In genomic region chr10:22615819-22616499, GRCh38 we compare ENCODE assay signal across 1 cellular context.
A peak's percentile ranks its signal among the peaks of the same experiment; 100 is the strongest.
TF ChIP-seq lines count a peak whose summit lies in the region.

No MANE protein-coding gene starts in this region.

TF ChIP-seq in HEK293, 187 proteins besides CTCF, POLR2A, EP300 and RAD21 (continued from another document and continues in another):
- TF ChIP-seq ZNF341 (tag by site-specific recombination; IDR thresholded peaks at IDR 0.05; ENCODE audit: low read depth) (peak; percentile 37; the same call in 1 of the 2 replicates), ZNF239 (tag by site-specific recombination; IDR thresholded peaks at IDR 0.05) (no peak), ZNF157 (tag by site-specific recombination; IDR thresholded peaks at IDR 0.05) (no peak), ZNF416 (tag by site-specific recombination; IDR thresholded peaks at IDR 0.05) (no peak), ZNF830 (tag by site-specific recombination; IDR thresholded peaks at IDR 0.05; ENCODE audit: low read depth) (no peak), WT1 (tag by site-specific recombination; IDR thresholded peaks at IDR 0.05) (peak; percentile 32; the same call in 1 of the 2 replicates), ZNF404 (tag by site-specific recombination; IDR thresholded peaks at IDR 0.05) (no peak), ZNF600 (tag by site-specific recombination; IDR thresholded peaks at IDR 0.05) (peak; percentile 64; the same call in 1 of the 2 replicates), ZNF324 (tag by site-specific recombination; IDR thresholded peaks at IDR 0.05) (0 out of 2 replicates have a peak, but pooled peaks have one; percentile 38), KLF1 (tag by site-specific recombination; IDR thresholded peaks at IDR 0.05) (no peak), ZNF10 (tag by site-specific recombination; IDR thresholded peaks at IDR 0.05) (no peak), ZBTB48 (tag by site-specific recombination; IDR thresholded peaks at IDR 0.05) (peak; percentile 62), ZEB2 (tag by site-specific recombination; IDR thresholded peaks at IDR 0.05) (no peak), ZNF366 (tag by site-specific recombination; conservative IDR thresholded peaks at IDR 0.05) (no peak), ZXDB (tag by site-specific recombination; IDR thresholded peaks at IDR 0.05) (peak; percentile 52), ZNF350 (tag by site-specific recombination; IDR thresholded peaks at IDR 0.05) (no peak), GLIS1 (tag by site-specific recombination; IDR thresholded peaks at IDR 0.05) (peak; percentile 78), ZNF211 (tag by site-specific recombination; IDR thresholded peaks at IDR 0.05; ENCODE audit: low read depth) (no peak), ZNF112 (tag by site-specific recombination; IDR thresholded peaks at IDR 0.05) (no peak), ZNF133 (tag by site-specific recombination; IDR thresholded peaks at IDR 0.05) (no peak), ZNF664 (tag by site-specific recombination; IDR thresholded peaks at IDR 0.05) (no peak), SP7 (tag by site-specific recombination; IDR thresholded peaks at IDR 0.05) (peak; percentile 67; the same call in 1 of the 2 replicates), ZFHX2 (tag by site-specific recombination; conservative IDR thresholded peaks at IDR 0.05) (no peak), ZBTB20 (tag by site-specific recombination; IDR thresholded peaks at IDR 0.05) (0 out of 2 replicates have a peak, but pooled peaks have one; percentile 50), IKZF3 (tag by site-specific recombination; IDR thresholded peaks at IDR 0.05) (no peak), ZNF2 (tag by site-specific recombination; IDR thresholded peaks at IDR 0.05) (0 out of 2 replicates have a peak, but pooled peaks have one; percentile 40), ZNF530 (tag by site-specific recombination; IDR thresholded peaks at IDR 0.05; ENCODE audit: low read depth) (no peak), ZNF654 (tag by site-specific recombination; IDR thresholded peaks at IDR 0.05; ENCODE audit: low read depth) (no peak), ZNF639 (tag by site-specific recombination; IDR thresholded peaks at IDR 0.05) (0 out of 2 replicates have a peak, but pooled peaks have one; percentile 36), ZFP37 (tag by site-specific recombination; IDR thresholded peaks at IDR 0.05) (no peak), ZNF488 (tag by site-specific recombination; IDR thresholded peaks at IDR 0.05) (no peak), SP2 (tag by site-specific recombination; IDR thresholded peaks at IDR 0.05) (no peak), ZNF155 (tag by site-specific recombination; IDR thresholded peaks at IDR 0.05) (no peak), GFI1B (tag by site-specific recombination; IDR thresholded peaks at IDR 0.05) (no peak), ZNF391 (tag by site-specific recombination; IDR thresholded peaks at IDR 0.05; ENCODE audit: borderline replicate concordance, low read depth) (no peak), FEZF1 (tag by site-specific recombination; IDR thresholded peaks at IDR 0.05) (no peak; the same call in 1 of the 2 replicates), ZNF280D (tag by site-specific recombination; IDR thresholded peaks at IDR 0.05) (no peak), ZNF658 (tag by site-specific recombination; IDR thresholded peaks at IDR 0.05) (no peak), ZNF175 (tag by site-specific recombination; IDR thresholded peaks at IDR 0.05) (no peak), HOXD13 (CRISPR knock-in tag; IDR thresholded peaks at IDR 0.05; ENCODE audit: borderline replicate concordance) (no peak), ZNF24 (tag by site-specific recombination; IDR thresholded peaks at IDR 0.05) (peak; percentile 20; the same call in 1 of the 2 replicates), ZNF629 (tag by site-specific recombination; IDR thresholded peaks at IDR 0.05) (peak; percentile 41; the same call in 1 of the 2 replicates), ZNF518A (tag by site-specific recombination; conservative IDR thresholded peaks at IDR 0.05; ENCODE audit: low read depth) (peak; percentile 58), ZNF785 (tag by site-specific recombination; IDR thresholded peaks at IDR 0.05) (no peak), ZNF580 (tag by site-specific recombination; IDR thresholded peaks at IDR 0.05) (peak; percentile 97), ZBTB21 (tag by site-specific recombination; IDR thresholded peaks at IDR 0.05) (no peak), ZNF449 (tag by site-specific recombination; IDR thresholded peaks at IDR 0.05) (no peak)
- TF ChIP-seq, protein P1, sequence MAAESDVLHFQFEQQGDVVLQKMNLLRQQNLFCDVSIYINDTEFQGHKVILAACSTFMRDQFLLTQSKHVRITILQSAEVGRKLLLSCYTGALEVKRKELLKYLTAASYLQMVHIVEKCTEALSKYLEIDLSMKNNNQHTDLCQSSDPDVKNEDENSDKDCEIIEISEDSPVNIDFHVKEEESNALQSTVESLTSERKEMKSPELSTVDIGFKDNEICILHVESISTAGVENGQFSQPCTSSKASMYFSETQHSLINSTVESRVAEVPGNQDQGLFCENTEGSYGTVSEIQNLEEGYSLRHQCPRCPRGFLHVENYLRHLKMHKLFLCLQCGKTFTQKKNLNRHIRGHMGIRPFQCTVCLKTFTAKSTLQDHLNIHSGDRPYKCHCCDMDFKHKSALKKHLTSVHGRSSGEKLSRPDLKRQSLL (tag by site-specific recombination; IDR thresholded peaks at IDR 0.05): no peak
- TF ChIP-seq, protein P2, sequence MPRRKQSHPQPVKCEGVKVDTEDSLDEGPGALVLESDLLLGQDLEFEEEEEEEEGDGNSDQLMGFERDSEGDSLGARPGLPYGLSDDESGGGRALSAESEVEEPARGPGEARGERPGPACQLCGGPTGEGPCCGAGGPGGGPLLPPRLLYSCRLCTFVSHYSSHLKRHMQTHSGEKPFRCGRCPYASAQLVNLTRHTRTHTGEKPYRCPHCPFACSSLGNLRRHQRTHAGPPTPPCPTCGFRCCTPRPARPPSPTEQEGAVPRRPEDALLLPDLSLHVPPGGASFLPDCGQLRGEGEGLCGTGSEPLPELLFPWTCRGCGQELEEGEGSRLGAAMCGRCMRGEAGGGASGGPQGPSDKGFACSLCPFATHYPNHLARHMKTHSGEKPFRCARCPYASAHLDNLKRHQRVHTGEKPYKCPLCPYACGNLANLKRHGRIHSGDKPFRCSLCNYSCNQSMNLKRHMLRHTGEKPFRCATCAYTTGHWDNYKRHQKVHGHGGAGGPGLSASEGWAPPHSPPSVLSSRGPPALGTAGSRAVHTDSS (tag by site-specific recombination; IDR thresholded peaks at IDR 0.05): no peak
- TF ChIP-seq, protein P3, sequence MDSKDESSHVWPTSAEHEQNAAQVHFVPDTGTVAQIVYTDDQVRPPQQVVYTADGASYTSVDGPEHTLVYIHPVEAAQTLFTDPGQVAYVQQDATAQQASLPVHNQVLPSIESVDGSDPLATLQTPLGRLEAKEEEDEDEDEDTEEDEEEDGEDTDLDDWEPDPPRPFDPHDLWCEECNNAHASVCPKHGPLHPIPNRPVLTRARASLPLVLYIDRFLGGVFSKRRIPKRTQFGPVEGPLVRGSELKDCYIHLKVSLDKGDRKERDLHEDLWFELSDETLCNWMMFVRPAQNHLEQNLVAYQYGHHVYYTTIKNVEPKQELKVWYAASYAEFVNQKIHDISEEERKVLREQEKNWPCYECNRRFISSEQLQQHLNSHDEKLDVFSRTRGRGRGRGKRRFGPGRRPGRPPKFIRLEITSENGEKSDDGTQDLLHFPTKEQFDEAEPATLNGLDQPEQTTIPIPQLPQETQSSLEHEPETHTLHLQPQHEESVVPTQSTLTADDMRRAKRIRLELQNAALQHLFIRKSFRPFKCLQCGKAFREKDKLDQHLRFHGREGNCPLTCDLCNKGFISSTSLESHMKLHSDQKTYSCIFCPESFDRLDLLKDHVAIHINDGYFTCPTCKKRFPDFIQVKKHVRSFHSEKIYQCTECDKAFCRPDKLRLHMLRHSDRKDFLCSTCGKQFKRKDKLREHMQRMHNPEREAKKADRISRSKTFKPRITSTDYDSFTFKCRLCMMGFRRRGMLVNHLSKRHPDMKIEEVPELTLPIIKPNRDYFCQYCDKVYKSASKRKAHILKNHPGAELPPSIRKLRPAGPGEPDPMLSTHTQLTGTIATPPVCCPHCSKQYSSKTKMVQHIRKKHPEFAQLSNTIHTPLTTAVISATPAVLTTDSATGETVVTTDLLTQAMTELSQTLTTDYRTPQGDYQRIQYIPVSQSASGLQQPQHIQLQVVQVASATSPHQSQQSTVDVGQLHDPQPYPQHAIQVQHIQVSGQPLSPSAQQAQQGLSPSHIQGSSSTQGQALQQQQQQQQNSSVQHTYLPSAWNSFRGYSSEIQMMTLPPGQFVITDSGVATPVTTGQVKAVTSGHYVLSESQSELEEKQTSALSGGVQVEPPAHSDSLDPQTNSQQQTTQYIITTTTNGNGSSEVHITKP (tag by site-specific recombination; IDR thresholded peaks at IDR 0.05): peak; percentile 91
